Comparison of ENCODE assay signal across 8 cellular contexts in the genomic region with DNA sequence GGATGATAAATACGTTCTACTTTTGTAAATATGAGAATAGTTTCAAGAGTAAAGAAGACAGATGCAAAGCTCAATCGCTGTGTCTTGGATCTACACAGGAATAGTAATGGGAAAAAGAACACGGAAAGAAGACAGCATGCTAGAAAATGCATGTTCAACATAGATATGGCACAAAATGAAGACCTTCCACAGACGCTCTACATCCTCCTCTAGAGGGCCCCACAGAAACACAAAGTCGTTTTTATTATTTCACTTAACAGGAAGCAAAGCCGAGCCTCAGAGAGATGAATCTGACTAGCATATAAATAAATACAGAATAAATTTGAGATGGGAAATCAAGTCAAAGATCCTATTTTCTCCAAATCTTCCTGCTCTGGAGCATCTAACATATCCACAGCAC.
DNase-seq lines count a peak whose midpoint lies in the region; ATAC-seq and TF ChIP-seq lines count a peak whose summit lies in the region.

No MANE protein-coding gene starts in this region.

- no peak overlapping the region for H3K27ac ChIP-seq in CD8-positive, alpha-beta T cell (ENCODE audit: low read depth, low read length)

- no peak for TF ChIP-seq CTCF in CD8-positive, alpha-beta T cell (IDR thresholded peaks at IDR 0.05)

- no peak for DNase-seq in CD8-positive, alpha-beta T cell
- DNase-seq in NCI-H1694 treated with DMSO at 0.1 percent for 48 hours (lab: John Stamatoyannopoulos, UW): peak; percentile 31
- peak; percentile 27 for DNase-seq in fibroblast of gingiva (ENCODE audit: low read depth)
- no peak for DNase-seq in dedifferentiated amniotic fluid mesenchymal stem cell (ENCODE audit: extremely low spot score)
- no peak for DNase-seq in epidermal melanocyte (ENCODE audit: insufficient read length, low spot score)

- no peaks in the 10 kb centered on the region for H3K4me1 ChIP-seq in CD8-positive, alpha-beta T cell (ENCODE audit: insufficient read depth, low read length)

- no peaks in the 10 kb centered on the region for H3K36me3 ChIP-seq in CD8-positive, alpha-beta T cell (ENCODE audit: insufficient read depth, low read length)

- no peak overlapping the region for H3K4me3 ChIP-seq in CD8-positive, alpha-beta T cell (ENCODE audit: low read depth, low read length)

- intact Hi-C loops in CD8-positive, alpha-beta T cell (cut with DNase I, micrococcal nuclease): loop anchor here in 1 of 2 experiments (10.0 kb wide), 1 partner anchor 112 kb away; no protein-coding TSS in a partner anchor

- no peaks in the 10 kb centered on the region for H3K36me3 Mint-ChIP-seq in CD8-positive, alpha-beta T cell

- no peaks in the 10 kb centered on the region for H3K27me3 ChIP-seq in CD8-positive, alpha-beta T cell (ENCODE audit: insufficient read depth, low read length)

- H3K9me3 ChIP-seq in CD8-positive, alpha-beta T cell (ENCODE audit: low read length): no peaks in the 10 kb centered on the region

- CTCF ChIA-PET in CD8-positive, alpha-beta T cell (lab: Charles Lee): interaction anchor here (1.0 kb wide), 1 partner anchor 119 kb away, joined by 4 read pairs; no protein-coding TSS in a partner anchor

- H3K4me1 Mint-ChIP-seq in CD8-positive, alpha-beta T cell (ENCODE audit: low read depth): peaks cover 3% of the 10 kb centered on the region

- ATAC-seq in CD8-positive, alpha-beta T cell: no peak
- ATAC-seq in GM19452 (IDR thresholded peaks at IDR 0.05; ENCODE audit: unreplicated experiment): peak; percentile 43
- ATAC-seq in HG03095 (IDR thresholded peaks at IDR 0.05; ENCODE audit: unreplicated experiment): no peak
- ATAC-seq in GM21737 (IDR thresholded peaks at IDR 0.05; ENCODE audit: unreplicated experiment): no peak

- POLR2A ChIA-PET in CD8-positive, alpha-beta T cell (lab: Charles Lee): no interaction called here

- H3K4me3 Mint-ChIP-seq in CD8-positive, alpha-beta T cell: peak overlapping the region; percentile 44

- peaks cover 2% of the 10 kb centered on the region for H3K9me3 Mint-ChIP-seq in CD8-positive, alpha-beta T cell

- H3K27me3 Mint-ChIP-seq in CD8-positive, alpha-beta T cell (ENCODE audit: low read depth): no peaks in the 10 kb centered on the region

- no peak overlapping the region for H3K27ac Mint-ChIP-seq in CD8-positive, alpha-beta T cell

Comparison
In these comparisons a context has a peak if more than half of its experiments do, and no peak if none do; other contexts are left out.
1. DNase-seq: peak in NCI-H1694 treated with DMSO at 0.1 percent for 48 hours (single experiment) and fibroblast of gingiva (single experiment); none in CD8-positive, alpha-beta T cell (0 of 7), dedifferentiated amniotic fluid mesenchymal stem cell (single experiment) and epidermal melanocyte (single experiment).